9 cellular contexts compared by ENCODE assay signal in the genomic region with DNA sequence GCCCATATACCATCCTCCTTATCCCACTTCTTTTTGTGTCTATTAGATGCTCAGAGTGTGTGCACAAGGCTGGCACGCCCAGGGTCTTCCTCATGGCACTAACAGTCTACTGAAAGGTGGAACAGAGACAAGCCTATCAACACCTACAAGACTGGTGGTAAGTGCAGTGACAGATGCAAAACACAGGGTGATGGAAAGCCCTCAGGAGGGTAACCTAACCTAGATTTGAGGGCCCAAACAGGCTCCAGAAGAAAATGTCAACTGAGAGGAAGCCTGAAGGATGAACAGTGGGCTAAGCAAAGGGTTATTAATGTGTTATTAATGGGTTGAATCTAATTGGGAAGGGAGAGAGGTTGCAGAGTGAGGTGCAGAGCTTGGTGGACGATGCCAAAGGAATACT. TPM values are rescaled to one million over a fixed set of nuclear protein-coding genes. Genes with fewer than 3 reads are reported as not detected.
DNase-seq lines count a peak whose midpoint lies in the region; FAIRE-seq and TF ChIP-seq lines count a peak whose summit lies in the region.
"Had no signal": no experiment of that assay in that cellular context is flagged by ENCODE, and none has a peak within 500 bp of the region (broad histone marks: within the 10 kb centered on the region; RNA-seq: fewer than 3 reads in every experiment).

No MANE protein-coding gene starts in this region.

- H2AFZ ChIP-seq in fibroblast of lung (ENCODE audit: low read length), result no peak overlapping the region

- no peak for TF ChIP-seq POLR2A in GM12891 (IDR thresholded peaks at IDR 0.05; ENCODE audit: low read depth, low read length)

- intact Hi-C loops in head of caudate nucleus (cut with DNase I), result loop anchor here (5.0 kb wide), 1 partner anchor 52 kb away; no protein-coding TSS in a partner anchor

- H3K36me3 ChIP-seq in fibroblast of lung (ENCODE audit: control insufficient read depth, insufficient read depth, low read length), result no peaks in the 10 kb centered on the region
- no peaks in the 10 kb centered on the region for H3K36me3 ChIP-seq in skeletal muscle satellite cell (ENCODE audit: insufficient read depth, low read length)

- H4K20me1 ChIP-seq in fibroblast of lung (ENCODE audit: control insufficient read depth, extremely low read depth, insufficient read depth, low read length), result no peaks in the 10 kb centered on the region

- peaks cover 2% of the 10 kb centered on the region for H3K4me1 ChIP-seq in fibroblast of lung (ENCODE audit: control insufficient read depth, extremely low read depth, insufficient read depth, low read length)
- peaks cover 29% of the 10 kb centered on the region for H3K4me1 ChIP-seq in skeletal muscle satellite cell (ENCODE audit: control insufficient read depth, insufficient read depth, low read length)

- no peaks in the 10 kb centered on the region for H3K27me3 ChIP-seq in fibroblast of lung (ENCODE audit: control insufficient read depth, insufficient read depth, low read length)
- no peaks in the 10 kb centered on the region for H3K27me3 ChIP-seq in skeletal muscle satellite cell (ENCODE audit: control insufficient read depth, insufficient read depth, low read length)

- H3K4me3 ChIP-seq in GM12864 (ENCODE audit: low read depth, low read length) (peak overlapping the region; percentile 90), fibroblast of lung (replicated peaks in 1 of 4; ENCODE audit: control extremely low read depth in 1 of 4, insufficient read depth in 1 of 4, low read depth in 3 of 4, low read length in 4 of 4) (peak overlapping the region; percentile 65 to 94 (median 79)), skeletal muscle satellite cell (ENCODE audit: low read length) (peak overlapping the region; percentile 84)

- peak overlapping the region; percentile 86 for H3K4me2 ChIP-seq in fibroblast of lung (ENCODE audit: extremely low read depth, insufficient read depth, low read length)
- H3K4me2 ChIP-seq in skeletal muscle satellite cell (ENCODE audit: low read length), result peak overlapping the region; percentile 92

- no peak for FAIRE-seq in GM12891 (lab: Jason Lieb, UNC)

- DNase-seq in GM12864 (ENCODE audit: low read depth) (no peak), fibroblast of lung (ENCODE audit: low read depth in 2 of 2) (no peak), GM12891 (ENCODE audit: insufficient read length, low spot score) (no peak), hippocampal formation (lab: John Stamatoyannopoulos, UW) (no peak), head of caudate nucleus (no peak), GF-D8 (lab: John Stamatoyannopoulos, UW) (no peak)
- DNase-seq: left colon had no signal

- H3K79me2 ChIP-seq in fibroblast of lung (ENCODE audit: control insufficient read depth, insufficient read depth, low read length), result peaks cover 45% of the 10 kb centered on the region

- H3K9me3 ChIP-seq in fibroblast of lung (ENCODE audit: control insufficient read depth, insufficient read depth, low read depth, low read length), result no peaks in the 10 kb centered on the region
- no peaks in the 10 kb centered on the region for H3K9me3 ChIP-seq in skeletal muscle satellite cell (replicated peaks; ENCODE audit: low read length)

- H3K9ac ChIP-seq in fibroblast of lung (ENCODE audit: insufficient read depth, low read length) (no peak overlapping the region), skeletal muscle satellite cell (ENCODE audit: low read depth, low read length) (peak overlapping the region; percentile 95)

- no peak for TF ChIP-seq CTCF in GM12864 (IDR thresholded peaks at IDR 0.05; ENCODE audit: low read depth, low read length, missing control alignments)
- no peak for TF ChIP-seq CTCF in VCaP (conservative IDR thresholded peaks at IDR 0.05)
- TF ChIP-seq CTCF in fibroblast of lung (conservative IDR thresholded peaks at IDR 0.05 in 1 of 2, IDR thresholded peaks at IDR 0.05 in 1 of 2; ENCODE audit: low read depth in 1 of 2, low read length in 2 of 2), result no peak

- H3K27ac ChIP-seq in VCaP, result peak overlapping the region; percentile 99
- peak overlapping the region; percentile 92 for H3K27ac ChIP-seq in fibroblast of lung (ENCODE audit: insufficient read depth, low read length)

TF ChIP-seq in GM12891, 5 proteins besides CTCF, POLR2A, EP300 and RAD21:
- no peak for TF ChIP-seq TAF1 (IDR thresholded peaks at IDR 0.05; ENCODE audit: low read depth, low read length)
- TF ChIP-seq PAX5 (IDR thresholded peaks at IDR 0.05; ENCODE audit: insufficient read depth, low read length, severe bottlenecking), result no peak
- TF ChIP-seq SPI1 (IDR thresholded peaks at IDR 0.05; ENCODE audit: low read depth, low read length), result no peak
- TF ChIP-seq POLR2AphosphoS5 (IDR thresholded peaks at IDR 0.05; ENCODE audit: low read depth, low read length), result no peak
- no peak for TF ChIP-seq POU2F2 (IDR thresholded peaks at IDR 0.05; ENCODE audit: low read depth, low read length)

RNA-seq across cellular contexts. Expression of a gene that starts 1.2 kb away (rescaled TPM):
- 95.8 and 124 TPM in 2 replicates for total RNA-seq in fibroblast of lung
- 67.2 and 77.8 TPM in 2 replicates for polyA plus RNA-seq in fibroblast of lung
- 36.8 and 37.9 TPM in 2 replicates for polyA plus RNA-seq in fibroblast of lung (2012)
- 5.5 and 9.1 TPM in 2 replicates for polyA minus RNA-seq in fibroblast of lung (ENCODE audit: low replicate concordance)
- total RNA-seq in skeletal muscle satellite cell (2012; rRNA removed), result 53.7 and 68.2 TPM in 2 replicates
- polyA plus RNA-seq in GM12891 (2012; ENCODE audit: low read depth, missing spikeins), result 47.1 TPM

RNA-seq across cellular contexts. Expression of a gene that starts 36.9 kb away (rescaled TPM):
- total RNA-seq in fibroblast of lung, result 78.4 and 78.6 TPM in 2 replicates
- polyA plus RNA-seq in fibroblast of lung, result 237 and 2,788 TPM in 2 replicates
- 206 and 2,024 TPM in 2 replicates for polyA plus RNA-seq in fibroblast of lung (2012)
- 291 and 2,169 TPM in 2 replicates for polyA minus RNA-seq in fibroblast of lung (ENCODE audit: low replicate concordance)
- 38.8 and 123 TPM in 2 replicates for total RNA-seq in skeletal muscle satellite cell (2012; rRNA removed)
- polyA plus RNA-seq in GM12891 (2012; ENCODE audit: low read depth, missing spikeins), result 60.5 TPM
